ENCODE assay signal across 8 cellular contexts in the genomic region with DNA sequence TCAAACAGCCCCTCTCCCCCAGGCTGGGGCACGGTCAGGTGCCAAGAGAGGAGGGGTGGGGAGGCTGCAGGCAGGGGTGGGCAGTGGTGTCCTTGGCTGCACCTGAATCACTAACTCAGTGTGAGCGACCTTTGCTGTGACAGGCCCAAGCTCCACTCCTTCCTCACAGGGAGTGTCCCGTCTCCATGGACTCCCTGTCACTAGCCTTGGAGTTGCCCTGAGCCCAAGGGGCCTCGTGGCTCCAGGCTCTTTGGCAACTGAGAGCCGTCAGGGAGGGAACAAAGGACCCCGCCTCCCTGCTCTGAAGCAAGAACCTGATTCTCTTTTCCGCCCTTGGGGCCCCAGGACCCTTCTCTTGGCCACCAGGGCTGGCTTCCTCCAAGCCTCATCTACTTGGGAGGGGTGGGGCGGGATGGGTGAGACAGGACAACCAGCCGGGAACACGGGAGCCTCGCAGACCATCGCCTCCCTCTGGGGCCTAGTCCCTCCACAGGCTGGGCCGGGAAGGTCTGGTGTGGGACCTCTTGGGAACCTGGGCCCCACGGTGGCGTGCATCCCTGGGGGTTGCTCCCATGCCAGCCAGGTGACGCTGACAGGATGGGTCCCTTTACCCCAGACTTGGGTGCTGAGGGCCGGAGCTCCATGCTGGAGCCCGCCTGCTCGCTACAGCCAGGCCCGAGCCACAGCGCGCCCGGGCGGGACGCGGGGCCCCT. TPM values are rescaled to one million over a fixed set of nuclear protein-coding genes. Genes with fewer than 3 reads are reported as not detected.
DNase-seq lines count a peak whose midpoint lies in the region; ATAC-seq, FAIRE-seq and TF ChIP-seq lines count a peak whose summit lies in the region.

No MANE protein-coding gene starts in this region.

- no peaks in the 10 kb centered on the region for H3K36me3 ChIP-seq in effector memory CD4-positive, alpha-beta T cell (ENCODE audit: control insufficient read depth, insufficient read depth, low read length)
- no peaks in the 10 kb centered on the region for H3K36me3 ChIP-seq in pancreas

- ATAC-seq in pancreas (peak in 1 of 4 donors; percentile 2), GM19324 (IDR thresholded peaks at IDR 0.05; ENCODE audit: low FRiP score, unreplicated experiment) (no peak)

- DNase-seq in CD1c-positive myeloid dendritic cell (ENCODE audit: extremely low spot score), result peak; percentile 19
- DNase-seq in MV-4-11 (lab: John Stamatoyannopoulos, UW), result peak; percentile 64
- DNase-seq in effector memory CD4-positive, alpha-beta T cell, result no peak
- DNase-seq in pancreas, result no peak
- DNase-seq in NCI-H446 (lab: John Stamatoyannopoulos, UW), result no peak
- DNase-seq in NCI-H146 (lab: John Stamatoyannopoulos, UW), result no peak
- DNase-seq in NCI-H128 (lab: John Stamatoyannopoulos, UW; ENCODE audit: unreplicated experiment), result no peak

- no peak overlapping the region for H3K27ac ChIP-seq in effector memory CD4-positive, alpha-beta T cell (ENCODE audit: insufficient read depth, low read length, poor library complexity, severe bottlenecking)
- no peak overlapping the region for H3K27ac ChIP-seq in pancreas

- peak overlapping the region; percentile 63 for H3K4me3 ChIP-seq in effector memory CD4-positive, alpha-beta T cell (ENCODE audit: insufficient read depth, low read depth, low read length, poor library complexity, severe bottlenecking)
- peak overlapping the region in 3 of 4 donors; percentile 60 to 84 (median 80) for H3K4me3 ChIP-seq in pancreas

- no peak for TF ChIP-seq CTCF in pancreas (IDR thresholded peaks at IDR 0.05)

- H3K4me1 ChIP-seq in effector memory CD4-positive, alpha-beta T cell (ENCODE audit: control insufficient read depth, insufficient read depth, low read length, poor library complexity, severe bottlenecking), result peaks cover 6% of the 10 kb centered on the region
- H3K4me1 ChIP-seq in pancreas, result peaks cover 0 to 3% (median 0%) of the 10 kb centered on the region in 3 donors

- FAIRE-seq in pancreas (lab: Jason Lieb, UNC), result no peak

- WGBS in pancreas, 2 donors, result 39 to 47% methylated on average over 26 of the region's 26 CpGs

- no peaks in the 10 kb centered on the region for H3K9me3 ChIP-seq in effector memory CD4-positive, alpha-beta T cell (ENCODE audit: control insufficient read depth, low read length)
- H3K9me3 ChIP-seq in pancreas, result no peaks in the 10 kb centered on the region

- intact Hi-C loops in pancreas (cut with DNase I), result no loop called here

- no peaks in the 10 kb centered on the region for H3K27me3 ChIP-seq in effector memory CD4-positive, alpha-beta T cell (replicated peaks; ENCODE audit: control insufficient read depth, insufficient read depth, low read length, poor library complexity, severe bottlenecking)
- H3K27me3 ChIP-seq in pancreas, result no peaks in the 10 kb centered on the region

RNA-seq across cellular contexts. Expression of gene ADSS1, which starts 0.9 kb away (rescaled TPM):
- total RNA-seq in pancreas, result 1 to 10 TPM; 3.5 to 6.4 (median 5.0) TPM
- 1 to 10 TPM; 6.7 to 6.8 TPM for polyA plus RNA-seq in pancreas

RNA-seq across cellular contexts. Expression of gene SIVA1, which starts 29.9 kb away (rescaled TPM):
- total RNA-seq in pancreas, result 10 to 100 TPM; 29.1 to 54.6 (median 38.8) TPM
- polyA plus RNA-seq in pancreas, result 100 to 1,000 TPM in 1 of 2 donors, 10 to 100 TPM in 1; 76.3 to 136 TPM

RNA-seq across cellular contexts. Expression of gene INF2, which starts 33.7 kb away (rescaled TPM):
- 10 to 100 TPM; 20.4 to 41.1 (median 23.0) TPM for total RNA-seq in pancreas
- 10 to 100 TPM; 79.5 to 80.8 TPM for polyA plus RNA-seq in pancreas

Comparison
In these comparisons a context has a peak if more than half of its experiments do, and no peak if none do; other contexts are left out.
1. DNase-seq: peak in CD1c-positive myeloid dendritic cell (single experiment) and MV-4-11 (single experiment); none in effector memory CD4-positive, alpha-beta T cell (0 of 3), pancreas (0 of 6), NCI-H446 (0 of 2), NCI-H146 (single experiment) and NCI-H128 (single experiment).